8 cellular contexts compared by ENCODE assay signal in genomic region chr16:30526137-30526822, GRCh38. TPM values are rescaled to one million over a fixed set of nuclear protein-coding genes. Genes with fewer than 3 reads are reported as not detected.
DNase-seq lines count a peak whose midpoint lies in the region; ATAC-seq and TF ChIP-seq lines count a peak whose summit lies in the region.

Gene ZNF768, minus strand, starts transcription at chr16:30526566. Its CDS starts 153 bp downstream, at chr16:30526413.

- no peak for TF ChIP-seq CTCF in PC-9 (conservative IDR thresholded peaks at IDR 0.05)
- TF ChIP-seq CTCF in astrocyte of the spinal cord (IDR thresholded peaks at IDR 0.05; ENCODE audit: low read depth, low read length): no peak

- H3K79me2 ChIP-seq in PC-9 (ENCODE audit: low read depth): peaks cover 12% of the 10 kb centered on the region; the same call in 1 of the 2 replicates

- H3K4me3 ChIP-seq in PC-9: peak within 1 kb of the TSS; percentile 97
- peak within 1 kb of the TSS; percentile 70 for H3K4me3 ChIP-seq in astrocyte of the spinal cord (ENCODE audit: low read depth, low read length)
- peak within 1 kb of the TSS; percentile 89 for H3K4me3 ChIP-seq in iPS DF 6.9 (ENCODE audit: low read length)

- H3K4me1 ChIP-seq in PC-9 (replicated peaks; ENCODE audit: insufficient read depth): peaks cover 32% of the 10 kb centered on the region
- H3K4me1 ChIP-seq in iPS DF 6.9 (ENCODE audit: control insufficient read depth, insufficient read depth, low read length): no peaks in the 10 kb centered on the region

- intact Hi-C loops in PC-9 (cut with micrococcal nuclease; ENCODE audit: unreplicated experiment): loop anchor here (2.0 to 5.0 kb wide), 4 partner anchors 33 to 149 kb away; partner anchors contain the start of genes DCTPP1 and ZNF764

- no peak for DNase-seq in activated CD4-positive, CD25-positive, alpha-beta regulatory T cell treated with anti-CD3 and anti-CD28 coated beads, Interleukin-2, amount 50 U/mL, for 72 hours
- DNase-seq in PC-9 (peak; percentile 46 to 73), astrocyte of the spinal cord (ENCODE audit: low read depth, low spot score) (peak; percentile 15), iPS DF 6.9 (ENCODE audit: low read depth, low spot score) (no peak), renal cortical epithelial cell (ENCODE audit: low read depth) (no peak)

- WGBS in iPS DF 6.9 (ENCODE audit: insufficient coverage, insufficient read length): no CpG with 5 or more reads among the region's 73 CpGs

- in situ Hi-C loops in astrocyte of the spinal cord (cut with HindIII; ENCODE audit: low sequenced_read_pairs): no loop called here

- H3K9me3 ChIP-seq in PC-9 (ENCODE audit: insufficient read depth, low read depth) (no peaks in the 10 kb centered on the region), iPS DF 6.9 (ENCODE audit: control insufficient read depth, insufficient read depth, low read length) (no peaks in the 10 kb centered on the region)

- BruUV-seq in PC-9 (replicated peaks; lab: Mats Ljungman, UMichigan): no TSS peak

- H4K20me1 ChIP-seq in PC-9 (ENCODE audit: insufficient read depth): no peaks in the 10 kb centered on the region

- ATAC-seq in activated CD4-positive, CD25-positive, alpha-beta regulatory T cell treated with anti-CD3 and anti-CD28 coated beads, Interleukin-2, amount 50 U/mL, for 24 hours: peak; percentile 3 to 6
- ATAC-seq in HG02763 (IDR thresholded peaks at IDR 0.05; ENCODE audit: unreplicated experiment) (peak; percentile 25), GM21528 (IDR thresholded peaks at IDR 0.05; ENCODE audit: low FRiP score, unreplicated experiment) (no peak)

- POLR2A ChIA-PET in PC-9 (lab: Charles Lee; ENCODE audit: unreplicated experiment): interaction anchor here (0.5 to 0.9 kb wide), 6 partner anchors 36 to 722 kb away, joined by 3 to 60 read pairs (median 4); partner anchors contain the start of gene ZNF688

- peak within 1 kb of the TSS; percentile 88 for H3K4me2 ChIP-seq in PC-9

- H3K27ac ChIP-seq in PC-9 (peak within 1 kb of the TSS; percentile 79), iPS DF 6.9 (ENCODE audit: low read length) (no peak within 1 kb of the TSS)

- peak within 1 kb of the TSS; percentile 92 for H2AFZ ChIP-seq in PC-9

- CTCF ChIA-PET in PC-9 (lab: Charles Lee): interaction anchor here (0.6 kb wide), 1 partner anchor 76 kb away, joined by 3 read pairs; no protein-coding TSS in a partner anchor

- no peaks in the 10 kb centered on the region for H3K9me2 ChIP-seq in PC-9 (ENCODE audit: insufficient read depth)

- H3F3A ChIP-seq in PC-9 (ENCODE audit: insufficient read depth, low read depth): peaks cover 41% of the 10 kb centered on the region

- H3K27me3 ChIP-seq in PC-9 (ENCODE audit: insufficient read depth, low read depth) (no peaks in the 10 kb centered on the region), iPS DF 6.9 (ENCODE audit: control insufficient read depth, insufficient read depth, low read length) (no peaks in the 10 kb centered on the region)

- H3K36me3 ChIP-seq in PC-9 (ENCODE audit: low read depth) (0 out of 2 replicates have a peak, but pooled peaks cover 8% of the 10 kb centered on the region), iPS DF 6.9 (ENCODE audit: control insufficient read depth, insufficient read depth, low read length) (peaks cover 7% of the 10 kb centered on the region; the same call in 1 of the 2 replicates)

RNA-seq across cellular contexts. Expression of gene ZNF768, which starts in this region (rescaled TPM):
- total RNA-seq in PC-9 (2021): 64.2 and 68.4 TPM in 2 replicates
- 22.4 and 24.0 TPM in 2 replicates for total RNA-seq in renal cortical epithelial cell

Comparison
In these comparisons a context has a peak if more than half of its experiments do, and no peak if none do; other contexts are left out.
1. DNase-seq: peak in PC-9 (2 of 2) and astrocyte of the spinal cord (single experiment); none in activated CD4-positive, CD25-positive, alpha-beta regulatory T cell treated with anti-CD3 and anti-CD28 coated beads, Interleukin-2, amount 50 U/mL, for 72 hours (single experiment), iPS DF 6.9 (single experiment) and renal cortical epithelial cell (single experiment).
2. Peak in every context shown above with its lines, with median percentiles within 50 percentile points of each other: H3K4me3 ChIP-seq.